ENCODE assay signal across 32 cellular contexts in the genomic region with DNA sequence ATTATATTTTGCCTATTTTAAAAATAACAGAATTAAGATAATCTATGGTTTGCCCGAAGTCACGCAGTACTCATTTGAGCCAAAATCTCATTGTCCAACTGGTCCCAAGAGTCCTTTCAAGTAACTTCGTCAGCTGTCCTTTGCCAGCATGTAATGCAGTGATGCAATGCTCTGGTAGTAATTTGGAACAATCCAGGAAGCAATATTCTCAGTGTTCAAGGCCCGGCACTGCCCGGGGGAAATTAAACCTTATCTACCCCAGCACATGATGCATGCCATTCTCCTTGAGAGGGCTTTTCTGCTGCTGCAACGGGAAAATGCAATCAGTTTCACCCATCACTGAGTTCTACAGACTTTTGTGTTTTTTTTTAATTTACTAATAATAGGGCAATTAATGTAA.
"Had no signal": no experiment of that assay in that cellular context is flagged by ENCODE, and none has a peak within 500 bp of the region (broad histone marks: within the 10 kb centered on the region; RNA-seq: fewer than 3 reads in every experiment).

No MANE protein-coding gene starts in this region.

- ATAC-seq: activated naive CD4-positive, alpha-beta T cell treated with anti-CD3 and anti-CD28 coated beads, Interleukin-2, amount 50 U/mL, for 72 hours; activated T-cell treated with anti-CD3 and anti-CD28 coated beads, Interleukin-2, amount 50 U/mL, for 72 hours; foreskin keratinocyte; gastrocnemius medialis; heart left ventricle; WTC11 had no signal

- H3K4me1 Mint-ChIP-seq: activated CD4-positive, alpha-beta memory T cell treated with anti-CD3 and anti-CD28 coated beads, Interleukin-2, amount 10 ng/mL, durations not matched to agents 7 days and 5 days; central memory CD8-positive, alpha-beta T cell had no signal

- H3K36me3 ChIP-seq: brain microvascular endothelial cell, esophagus muscularis mucosa, gastrocnemius medialis, heart left ventricle had no signal

- H3K4me3 Mint-ChIP-seq: activated CD4-positive, alpha-beta memory T cell treated with anti-CD3 and anti-CD28 coated beads, Interleukin-2, amount 10 ng/mL, durations not matched to agents 7 days and 5 days; activated CD4-positive, alpha-beta T cell treated with anti-CD3 and anti-CD28 coated beads, Interleukin-2, amount 10 ng/mL, durations not matched to agents 7 days and 5 days; activated naive CD4-positive, alpha-beta T cell treated with anti-CD3 and anti-CD28 coated beads, Interleukin-2, amount 10 ng/mL, durations not matched to agents 7 days and 5 days; activated naive CD8-positive, alpha-beta T cell treated with anti-CD3 and anti-CD28 coated beads, Interleukin-2, amount 10 ng/mL, durations not matched to agents 7 days and 5 days; activated T-cell treated with anti-CD3 and anti-CD28 coated beads, Interleukin-2, amount 50 U/mL, for 24 hours; activated T-cell treated with anti-CD3 and anti-CD28 coated beads, Interleukin-2, amount 50 U/mL, for 72 hours; central memory CD8-positive, alpha-beta T cell; dendritic cell treated with granulocyte-macrophage colony-stimulating factor and Interleukin-4, amounts not matched to agents 40 ng/mL and 50 ng/mL, for 4 days; WTC11 had no signal

- H3K27me3 ChIP-seq: brain microvascular endothelial cell, dorsolateral prefrontal cortex, esophagus muscularis mucosa, foreskin keratinocyte, gastrocnemius medialis, heart left ventricle had no signal

- FAIRE-seq: astrocyte, bronchial epithelial cell, TTC549 had no signal

- H3K27ac Mint-ChIP-seq: activated CD4-positive, alpha-beta memory T cell treated with anti-CD3 and anti-CD28 coated beads, Interleukin-2, amount 10 ng/mL, durations not matched to agents 7 days and 5 days; activated CD4-positive, alpha-beta T cell treated with anti-CD3 and anti-CD28 coated beads, Interleukin-2, amount 10 ng/mL, durations not matched to agents 7 days and 5 days; activated naive CD4-positive, alpha-beta T cell treated with anti-CD3 and anti-CD28 coated beads, Interleukin-2, amount 10 ng/mL, durations not matched to agents 7 days and 5 days; activated naive CD4-positive, alpha-beta T cell treated with anti-CD3 and anti-CD28 coated beads, Interleukin-2, amount 50 U/mL, for 72 hours; activated T-cell treated with anti-CD3 and anti-CD28 coated beads, Interleukin-2, amount 50 U/mL, for 24 hours; activated T-cell treated with anti-CD3 and anti-CD28 coated beads, Interleukin-2, amount 50 U/mL, for 72 hours; dendritic cell treated with granulocyte-macrophage colony-stimulating factor and Interleukin-4, amounts not matched to agents 40 ng/mL and 50 ng/mL, for 4 days; WTC11 had no signal

- H3K4me1 ChIP-seq: esophagus muscularis mucosa, foreskin keratinocyte, gastrocnemius medialis had no signal

- H3K36me3 Mint-ChIP-seq: activated naive CD4-positive, alpha-beta T cell treated with anti-CD3 and anti-CD28 coated beads, Interleukin-2, amount 10 ng/mL, durations not matched to agents 7 days and 5 days had no signal

- H3K27ac ChIP-seq: brain microvascular endothelial cell, coronary artery, dorsolateral prefrontal cortex, esophagus muscularis mucosa, foreskin keratinocyte, gastrocnemius medialis, heart left ventricle, VCaP had no signal

- H3K27me3 Mint-ChIP-seq: activated naive CD4-positive, alpha-beta T cell treated with anti-CD3 and anti-CD28 coated beads, Interleukin-2, amount 10 ng/mL, durations not matched to agents 7 days and 5 days; activated T-cell treated with anti-CD3 and anti-CD28 coated beads, Interleukin-2, amount 50 U/mL, for 24 hours; dendritic cell treated with granulocyte-macrophage colony-stimulating factor and Interleukin-4, amounts not matched to agents 40 ng/mL and 50 ng/mL, for 4 days had no signal

- H3K9me3 ChIP-seq: gastrocnemius medialis had no signal

- H3K4me3 ChIP-seq: coronary artery, dorsolateral prefrontal cortex, esophagus muscularis mucosa, gastrocnemius medialis, heart left ventricle had no signal

- DNase-seq: activated CD4-positive, alpha-beta memory T cell treated with anti-CD3 and anti-CD28 coated beads, Interleukin-2, amount 10 ng/mL, durations not matched to agents 7 days and 5 days; activated CD4-positive, alpha-beta T cell treated with anti-CD3 and anti-CD28 coated beads for 1 hour; activated CD4-positive, alpha-beta T cell treated with anti-CD3 and anti-CD28 coated beads for 4 hours; activated CD4-positive, alpha-beta T cell treated with anti-CD3 and anti-CD28 coated beads, Interleukin-2, amount 10 ng/mL, durations not matched to agents 7 days and 5 days; activated CD4-positive, alpha-beta T cell treated with anti-CD3 and anti-CD28 coated beads, Interleukin-2, amount 50 U/mL, for 4 hours; activated CD8-positive, alpha-beta memory T cell treated with anti-CD3 and anti-CD28 coated beads, Interleukin-2, amount 50 U/mL, for 48 hours; activated gamma-delta T cell; activated naive CD4-positive, alpha-beta T cell; activated naive CD4-positive, alpha-beta T cell treated with anti-CD3 and anti-CD28 coated beads, Interleukin-2, amount 10 ng/mL, durations not matched to agents 7 days and 5 days; activated naive CD8-positive, alpha-beta T cell treated with anti-CD3 and anti-CD28 coated beads, Interleukin-2, amount 10 ng/mL, durations not matched to agents 7 days and 5 days; activated T-cell treated with anti-CD3 and anti-CD28 coated beads for 4 hours; activated T-cell treated with anti-CD3 and anti-CD28 coated beads, Interleukin-2, amount 50 U/mL, for 24 hours; activated T-cell treated with anti-CD3 and anti-CD28 coated beads, Interleukin-2, amount 50 U/mL, for 72 hours; brain microvascular endothelial cell; dorsolateral prefrontal cortex; effector memory CD4-positive, alpha-beta T cell; erythroblast; foreskin keratinocyte; gastrocnemius medialis; glutamatergic neuron; heart left ventricle; T-helper 2 cell had no signal
